In the genomic region with DNA sequence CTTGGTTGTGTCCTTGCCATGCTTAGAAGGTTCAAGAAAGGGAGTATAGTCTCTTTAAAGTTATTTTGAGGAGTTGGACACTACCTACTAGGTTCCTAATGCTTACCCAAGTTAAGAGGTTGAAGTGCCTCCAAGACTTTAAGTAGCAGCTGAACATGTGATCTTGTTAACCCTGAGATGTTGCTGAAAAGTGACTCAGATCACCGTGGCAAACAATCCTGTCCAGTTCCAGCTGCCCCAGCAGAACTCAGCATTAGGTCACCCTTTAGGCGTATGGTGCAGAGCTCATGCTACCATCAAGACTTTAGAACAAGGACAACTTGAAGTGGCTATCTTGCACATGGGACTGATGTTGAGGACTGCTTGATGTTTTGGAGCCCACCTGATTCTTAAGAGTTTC, we compare ENCODE assay signal across 11 cellular contexts. TPM values are rescaled to one million over a fixed set of nuclear protein-coding genes. Genes with fewer than 3 reads are reported as not detected.
DNase-seq lines count a peak whose midpoint lies in the region; ATAC-seq, FAIRE-seq and TF ChIP-seq lines count a peak whose summit lies in the region.
"Had no signal": no experiment of that assay in that cellular context is flagged by ENCODE, and none has a peak within 500 bp of the region (broad histone marks: within the 10 kb centered on the region; RNA-seq: fewer than 3 reads in every experiment).

No MANE protein-coding gene starts in this region.

- FAIRE-seq in bronchial epithelial cell (lab: Jason Lieb, UNC) (peak; percentile 96), urothelium cell line (lab: Jason Lieb, UNC) (no peak)

- no peak for TF ChIP-seq CTCF in bronchial epithelial cell (IDR thresholded peaks at IDR 0.05; ENCODE audit: insufficient read depth, low read length, severe bottlenecking)
- TF ChIP-seq CTCF in kidney epithelial cell (IDR thresholded peaks at IDR 0.05; ENCODE audit: insufficient read depth, low read length, poor library complexity, severe bottlenecking): no peak

- peak; percentile 33 for ATAC-seq in Right ventricle myocardium inferior
- ATAC-seq in HG03565 (IDR thresholded peaks at IDR 0.05; ENCODE audit: unreplicated experiment): no peak
- ATAC-seq in GM19395 (IDR thresholded peaks at IDR 0.05; ENCODE audit: unreplicated experiment): no peak
- ATAC-seq: naive thymus-derived CD8-positive, alpha-beta T cell had no signal

- H3K27me3 ChIP-seq in bronchial epithelial cell (ENCODE audit: control insufficient read depth, insufficient read depth, low read length) (no peaks in the 10 kb centered on the region), kidney epithelial cell (ENCODE audit: control insufficient read depth, insufficient read depth, low read length) (no peaks in the 10 kb centered on the region)
- H3K27me3 ChIP-seq: stomach had no signal

- intact Hi-C loops in Right ventricle myocardium inferior (cut with DNase I): no loop called here
- intact Hi-C loops in cardiac septum (cut with DNase I): no loop called here

- DNase-seq in Right ventricle myocardium inferior (ENCODE audit: missing footprints) (no peak), cardiac septum (ENCODE audit: low spot score) (no peak), bronchial epithelial cell (ENCODE audit: low read depth) (peak; percentile 95), kidney epithelial cell (ENCODE audit: low read depth) (peak; percentile 59), urothelium cell line (ENCODE audit: low spot score) (peak; percentile 28), NCI-H1417 treated with DMSO at 0.1 percent for 48 hours (lab: John Stamatoyannopoulos, UW) (no peak)
- DNase-seq: naive thymus-derived CD8-positive, alpha-beta T cell; NCI-H1105; stomach had no signal

- no peak overlapping the region for H3K4me3 ChIP-seq in bronchial epithelial cell (ENCODE audit: low read depth, low read length)
- H3K4me3 ChIP-seq in kidney epithelial cell (ENCODE audit: low read depth, low read length): no peak overlapping the region
- H3K4me3 ChIP-seq: stomach had no signal

- H3K36me3 ChIP-seq in bronchial epithelial cell (ENCODE audit: control insufficient read depth, insufficient read depth, low read length) (no peaks in the 10 kb centered on the region), kidney epithelial cell (ENCODE audit: control insufficient read depth, insufficient read depth, low read length) (no peaks in the 10 kb centered on the region)
- H3K36me3 ChIP-seq: stomach had no signal

RNA-seq across cellular contexts. Expression of a gene that starts 22.5 kb away (rescaled TPM):
- total RNA-seq in Right ventricle myocardium inferior: 21.1 TPM
- 38.8 TPM for total RNA-seq in cardiac septum
- 8.2 and 8.3 TPM in 2 replicates for total RNA-seq in bronchial epithelial cell
- 26.2 and 32.1 TPM in 2 replicates for total RNA-seq in kidney epithelial cell
- total RNA-seq: naive thymus-derived CD8-positive, alpha-beta T cell had no signal

Comparison
In these comparisons a context has a peak if more than half of its experiments do, and no peak if none do; other contexts are left out.
1. DNase-seq: peak in bronchial epithelial cell (single experiment), kidney epithelial cell (single experiment) and urothelium cell line (single experiment); none in Right ventricle myocardium inferior (single experiment), cardiac septum (single experiment) and NCI-H1417 treated with DMSO at 0.1 percent for 48 hours (single experiment).